In genomic region chr4:47032405-47033106, GRCh38 we compare ENCODE assay signal across 8 cellular contexts. TPM values are rescaled to one million over a fixed set of nuclear protein-coding genes. Genes with fewer than 3 reads are reported as not detected.
DNase-seq lines count a peak whose midpoint lies in the region; ATAC-seq and TF ChIP-seq lines count a peak whose summit lies in the region.

No MANE protein-coding gene starts in this region.

- H3K27me3 ChIP-seq in stomach smooth muscle (ENCODE audit: control insufficient read depth in 1 of 2, insufficient read depth in 2 of 2, low read length in 2 of 2) = peaks cover 4 to 8% of the 10 kb centered on the region in 2 donors

- H3K9me3 Mint-ChIP-seq in activated CD8-positive, alpha-beta T cell treated with anti-CD3 and anti-CD28 coated beads for 36 hours = no peaks in the 10 kb centered on the region

- TF ChIP-seq CTCF in activated CD8-positive, alpha-beta T cell treated with anti-CD3 and anti-CD28 coated beads for 36 hours (IDR thresholded peaks at IDR 0.05) = peak; percentile 77
- peak; percentile 71 for TF ChIP-seq CTCF in epithelial cell of proximal tubule (conservative IDR thresholded peaks at IDR 0.05; ENCODE audit: low read depth, low read length)

- peaks cover 19% of the 10 kb centered on the region for H3K4me1 Mint-ChIP-seq in activated CD8-positive, alpha-beta T cell treated with anti-CD3 and anti-CD28 coated beads for 36 hours (ENCODE audit: low read depth)

- peaks cover 28% of the 10 kb centered on the region for H3K27me3 Mint-ChIP-seq in activated CD8-positive, alpha-beta T cell treated with anti-CD3 and anti-CD28 coated beads for 36 hours

- H3K27ac Mint-ChIP-seq in activated CD8-positive, alpha-beta T cell treated with anti-CD3 and anti-CD28 coated beads for 36 hours = no peak overlapping the region

- H3K9ac ChIP-seq in stomach smooth muscle (ENCODE audit: low read length in 2 of 2) = peak overlapping the region in 1 of 2 donors; percentile 30

- peak overlapping the region; percentile 52 for H3K4me3 Mint-ChIP-seq in activated CD8-positive, alpha-beta T cell treated with anti-CD3 and anti-CD28 coated beads for 36 hours

- H3K36me3 Mint-ChIP-seq in activated CD8-positive, alpha-beta T cell treated with anti-CD3 and anti-CD28 coated beads for 36 hours (ENCODE audit: low read depth) = no peaks in the 10 kb centered on the region

- CTCF ChIA-PET in activated CD8-positive, alpha-beta T cell treated with anti-CD3 and anti-CD28 coated beads for 36 hours (lab: Charles Lee) = interaction anchor here (0.6 to 1.9 kb wide), 8 partner anchors 11 to 742 kb away, joined by 3 to 9 read pairs (median 4); no protein-coding TSS in a partner anchor

- H3K4me3 ChIP-seq in epithelial cell of proximal tubule (ENCODE audit: low read depth, low read length) = peak overlapping the region; percentile 55
- H3K4me3 ChIP-seq in stomach smooth muscle (ENCODE audit: low read length in 2 of 2) = peak overlapping the region; percentile 63 to 76

- intact Hi-C loops in activated CD8-positive, alpha-beta T cell treated with anti-CD3 and anti-CD28 coated beads for 36 hours (cut with micrococcal nuclease) = loop anchor here (2.0 to 10.0 kb wide), 2 partner anchors 100 to 188 kb away; no protein-coding TSS in a partner anchor

- no peaks in the 10 kb centered on the region for H3K36me3 ChIP-seq in stomach smooth muscle (ENCODE audit: control insufficient read depth in 2 of 2, insufficient read depth in 2 of 2, low read length in 2 of 2)

- H3K9me3 ChIP-seq in stomach smooth muscle (ENCODE audit: control insufficient read depth in 2 of 2, low read length in 2 of 2) = no peaks in the 10 kb centered on the region

- ATAC-seq in GM18498 (IDR thresholded peaks at IDR 0.05; ENCODE audit: unreplicated experiment) (peak; percentile 95), HG02870 (IDR thresholded peaks at IDR 0.05; ENCODE audit: unreplicated experiment) (peak; percentile 90)
- ATAC-seq in activated CD8-positive, alpha-beta T cell treated with anti-CD3 and anti-CD28 coated beads for 36 hours = peak; percentile 92

- POLR2A ChIA-PET in activated CD8-positive, alpha-beta T cell treated with anti-CD3 and anti-CD28 coated beads for 36 hours (lab: Charles Lee) = no interaction called here

- no peak overlapping the region for H3K27ac ChIP-seq in stomach smooth muscle (ENCODE audit: low read length)

- DNase-seq in 8988T (peak; percentile 35), NCI-H1694 treated with DMSO at 0.1 percent for 48 hours (lab: John Stamatoyannopoulos, UW) (peak; percentile 51), epithelial cell of proximal tubule (ENCODE audit: low read depth) (no peak), midbrain (lab: John Stamatoyannopoulos, UW) (peak; percentile 75)
- peak; percentile 76 for DNase-seq in activated CD8-positive, alpha-beta T cell treated with anti-CD3 and anti-CD28 coated beads for 36 hours

- peaks cover 8% of the 10 kb centered on the region for H3K4me1 ChIP-seq in stomach smooth muscle (ENCODE audit: control insufficient read depth, insufficient read depth, low read length)

RNA-seq across cellular contexts. Expression of gene GABRB1, which starts 1.2 kb away (rescaled TPM):
- total RNA-seq in activated CD8-positive, alpha-beta T cell treated with anti-CD3 and anti-CD28 coated beads for 36 hours = not detected
- total RNA-seq in epithelial cell of proximal tubule = 0.14 and 0.29 TPM in 2 replicates

RNA-seq across cellular contexts. Expression of gene GABRA4, which starts 39.2 kb away (rescaled TPM):
- not detected for total RNA-seq in activated CD8-positive, alpha-beta T cell treated with anti-CD3 and anti-CD28 coated beads for 36 hours
- not detected in 2 replicates for total RNA-seq in epithelial cell of proximal tubule
